Comparison of ENCODE assay signal across 24 cellular contexts in the genomic region with DNA sequence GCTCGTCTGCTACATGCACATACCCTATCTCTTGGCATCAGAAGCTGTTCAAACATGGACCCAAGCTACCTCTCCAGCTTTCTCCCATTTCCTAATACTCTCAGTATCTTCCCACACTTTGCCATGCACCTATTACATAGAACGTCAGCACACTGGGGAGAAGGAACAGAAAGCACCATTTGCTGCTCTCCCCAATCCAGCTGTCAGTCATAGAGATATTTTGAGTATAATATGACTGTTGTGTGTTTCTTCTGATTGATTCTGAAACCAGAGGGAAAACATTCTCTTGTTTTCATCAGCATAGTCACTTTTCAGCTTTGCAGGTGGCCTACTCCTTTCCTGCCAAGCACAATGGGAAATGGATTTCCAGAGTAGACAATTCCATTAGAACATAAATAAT.
DNase-seq lines count a peak whose midpoint lies in the region; ATAC-seq, FAIRE-seq and TF ChIP-seq lines count a peak whose summit lies in the region.
"Had no signal": no experiment of that assay in that cellular context is flagged by ENCODE, and none has a peak within 500 bp of the region (broad histone marks: within the 10 kb centered on the region; RNA-seq: fewer than 3 reads in every experiment).

No MANE protein-coding gene starts in this region.

- H3K4me2 ChIP-seq in OCI-LY3 (ENCODE audit: low read length), result peak overlapping the region; percentile 17
- H3K4me2 ChIP-seq: BLaER1 treated with 17β-estradiol and CSF1 and Interleukin-3, amounts not matched to agents 10 nM and 100 nM; KMS-11 had no signal

- peaks cover 20% of the 10 kb centered on the region for H3K4me1 ChIP-seq in OCI-LY3 (ENCODE audit: low read length)
- no peaks in the 10 kb centered on the region for H3K4me1 ChIP-seq in small intestine (ENCODE audit: control insufficient read depth in 2 of 2, insufficient read depth in 1 of 2, low read depth in 1 of 2, low read length in 1 of 2)
- H3K4me1 ChIP-seq: breast epithelium, Caco-2, esophagus muscularis mucosa had no signal

- H3K9ac ChIP-seq in OCI-LY3 (ENCODE audit: low read length), result no peak overlapping the region
- H3K9ac ChIP-seq: BLaER1 treated with 17β-estradiol and CSF1 and Interleukin-3, amounts not matched to agents 10 nM and 100 nM; KMS-11 had no signal

- ATAC-seq in GM19351 (IDR thresholded peaks at IDR 0.05; ENCODE audit: unreplicated experiment) (peak; percentile 82), HG02852 (IDR thresholded peaks at IDR 0.05; ENCODE audit: unreplicated experiment) (peak; percentile 89)

- TF ChIP-seq CTCF in GM10266 (IDR thresholded peaks at IDR 0.05; ENCODE audit: control insufficient read depth, insufficient read depth, low read depth, missing control alignments), result no peak
- TF ChIP-seq CTCF in OCI-LY3 (IDR thresholded peaks at IDR 0.05; ENCODE audit: low read depth, low read length), result no peak

- peak; percentile 9 for DNase-seq in GM10266 (ENCODE audit: extremely low spot score)
- no peak for DNase-seq in NCI-H1436 (lab: John Stamatoyannopoulos, UW)
- no peak for DNase-seq in small intestine
- DNase-seq in hippocampal formation (lab: John Stamatoyannopoulos, UW), result no peak
- no peak for DNase-seq in mesenteric fat pad (ENCODE audit: low spot score)
- DNase-seq: activated naive CD4-positive, alpha-beta T cell treated with anti-CD3 and anti-CD28 coated beads for 36 hours; activated T-cell treated with anti-CD3 and anti-CD28 coated beads, Interleukin-2, amount 50 U/mL, for 48 hours; amygdala; Caco-2; DMS79; effector memory CD4-positive, alpha-beta T cell; NCI-H1694; NCI-H524 treated with DMSO at 0.1 percent for 48 hours; occipital lobe; RPMI8226 had no signal

- H3K4me3 ChIP-seq in OCI-LY3 (ENCODE audit: low read length) (no peak overlapping the region), small intestine (ENCODE audit: low read depth in 1 of 2, low read length in 2 of 2) (no peak overlapping the region)
- H3K4me3 ChIP-seq: BLaER1 treated with 17β-estradiol and CSF1 and Interleukin-3, amounts not matched to agents 10 nM and 100 nM; breast epithelium; esophagus muscularis mucosa; SK-N-MC had no signal

- H3K27me3 ChIP-seq in OCI-LY3 (ENCODE audit: low read depth, low read length) (0 out of 2 replicates have a peak, but pooled peaks cover 11% of the 10 kb centered on the region), small intestine (ENCODE audit: control insufficient read depth in 2 of 2, insufficient read depth in 2 of 2, low read length in 2 of 2) (no peaks in the 10 kb centered on the region)
- H3K27me3 ChIP-seq: BLaER1 treated with 17β-estradiol and CSF1 and Interleukin-3, amounts not matched to agents 10 nM and 100 nM; breast epithelium; esophagus muscularis mucosa had no signal

- H3K27ac ChIP-seq in OCI-LY3 (ENCODE audit: low read length) (no peak overlapping the region), small intestine (ENCODE audit: low read depth in 1 of 2, low read length in 1 of 2) (no peak overlapping the region)
- H3K27ac ChIP-seq: BLaER1 treated with 17β-estradiol and CSF1 and Interleukin-3, amounts not matched to agents 10 nM and 100 nM; breast epithelium; esophagus muscularis mucosa; KMS-11; SK-N-MC had no signal

- H4K20me1 ChIP-seq in OCI-LY3 (ENCODE audit: insufficient read depth, low read length), result no peaks in the 10 kb centered on the region
- H4K20me1 ChIP-seq: BLaER1 treated with 17β-estradiol and CSF1 and Interleukin-3, amounts not matched to agents 10 nM and 100 nM had no signal

- no peak overlapping the region for H2AFZ ChIP-seq in OCI-LY3 (ENCODE audit: low read depth, low read length)

- H3K79me2 ChIP-seq in OCI-LY3 (ENCODE audit: low read length), result no peaks in the 10 kb centered on the region

- FAIRE-seq in small intestine (lab: Jason Lieb, UNC), result no peak
- FAIRE-seq: frontal cortex had no signal

- WGBS in small intestine, 3 donors, result 67 to 78% (median 74%) methylated on average over 2 of the region's 2 CpGs

- H3K9me3 ChIP-seq in OCI-LY3 (ENCODE audit: insufficient read depth, low read length) (no peaks in the 10 kb centered on the region), small intestine (ENCODE audit: control insufficient read depth, low read depth) (no peaks in the 10 kb centered on the region)
- H3K9me3 ChIP-seq: BLaER1 treated with 17β-estradiol and CSF1 and Interleukin-3, amounts not matched to agents 10 nM and 100 nM; breast epithelium; Caco-2; esophagus muscularis mucosa had no signal

- H3K36me3 ChIP-seq in OCI-LY3 (replicated peaks; ENCODE audit: low read depth, low read length), result no peaks in the 10 kb centered on the region
- H3K36me3 ChIP-seq in small intestine (ENCODE audit: control insufficient read depth in 2 of 2, insufficient read depth in 2 of 2, low read length in 2 of 2), result no peaks in the 10 kb centered on the region
- H3K36me3 ChIP-seq: BLaER1 treated with 17β-estradiol and CSF1 and Interleukin-3, amounts not matched to agents 10 nM and 100 nM; breast epithelium; esophagus muscularis mucosa had no signal
